In genomic region chr4:3725936-3726895, GRCh38 we compare ENCODE assay signal across 20 cellular contexts. TPM values are rescaled to one million over a fixed set of nuclear protein-coding genes. Genes with fewer than 3 reads are reported as not detected.
"Had no signal": no experiment of that assay in that cellular context is flagged by ENCODE, and none has a peak within 500 bp of the region (broad histone marks: within the 10 kb centered on the region; RNA-seq: fewer than 3 reads in every experiment).

No MANE protein-coding gene starts in this region.

- H3K36me3 Mint-ChIP-seq: natural killer cell; stimulated activated effector memory CD8-positive, alpha-beta T cell treated with anti-CD3 and anti-CD28 coated beads, Interleukin-12 subunit alpha, Interleukin-12 subunit beta, amount 100 ng/mL, for 72 hours had no signal

- H3K9me3 ChIP-seq: body of pancreas, lower lobe of right lung, sigmoid colon, testis, upper lobe of right lung had no signal

- ATAC-seq: body of pancreas; effector memory CD8-positive, alpha-beta T cell; lower lobe of right lung; natural killer cell; stimulated activated effector memory CD8-positive, alpha-beta T cell treated with anti-CD3 and anti-CD28 coated beads, Interleukin-12 subunit alpha, Interleukin-12 subunit beta, amount 100 ng/mL, for 72 hours; upper lobe of right lung had no signal

- H3K4me1 Mint-ChIP-seq: activated B cell treated with CpG ODN at 0.5 μM for 24 hours, natural killer cell had no signal

- H3K4me1 ChIP-seq: lower lobe of right lung, sigmoid colon, upper lobe of right lung had no signal

- H3K36me3 ChIP-seq: esophagus squamous epithelium, lower lobe of right lung, sigmoid colon, upper lobe of right lung had no signal

- H3K9me3 Mint-ChIP-seq: activated B cell treated with CpG ODN at 0.5 μM for 24 hours; activated CD4-positive, alpha-beta memory T cell treated with anti-CD3 and anti-CD28 coated beads, Interleukin-2, amount 10 ng/mL, durations not matched to agents 7 days and 5 days; activated T-cell treated with anti-CD3 and anti-CD28 coated beads, Interleukin-2, amount 50 U/mL, for 24 hours; activated T-helper 2 cell treated with anti-CD3 and anti-CD28 coated beads, Interferon-gamma antibody, Interleukin-2, Interleukin-4, amounts not matched to agents 10 μg/mL and 5 μg/mL and 100 μg/mL, durations not matched to agents 14 hours and 24 hours and 36 hours; effector memory CD8-positive, alpha-beta T cell; natural killer cell; stimulated activated effector memory CD8-positive, alpha-beta T cell treated with anti-CD3 and anti-CD28 coated beads, Interleukin-12 subunit alpha, Interleukin-12 subunit beta, amount 100 ng/mL, for 72 hours had no signal

- H3K4me3 Mint-ChIP-seq: activated B cell treated with CpG ODN at 0.5 μM for 24 hours; activated CD4-positive, alpha-beta memory T cell treated with anti-CD3 and anti-CD28 coated beads, Interleukin-2, amount 10 ng/mL, durations not matched to agents 7 days and 5 days; activated T-cell treated with anti-CD3 and anti-CD28 coated beads, Interleukin-2, amount 50 U/mL, for 24 hours; effector memory CD8-positive, alpha-beta T cell; natural killer cell; stimulated activated effector memory CD8-positive, alpha-beta T cell treated with anti-CD3 and anti-CD28 coated beads, Interleukin-12 subunit alpha, Interleukin-12 subunit beta, amount 100 ng/mL, for 72 hours had no signal

- H3K4me3 ChIP-seq: body of pancreas, esophagus squamous epithelium, hepatocyte, lower lobe of right lung, sigmoid colon, testis, upper lobe of right lung had no signal

- DNase-seq: activated B cell treated with CpG ODN at 0.5 μM for 24 hours; activated CD4-positive, alpha-beta memory T cell treated with anti-CD3 and anti-CD28 coated beads, Interleukin-2, amount 10 ng/mL, durations not matched to agents 7 days and 5 days; activated CD4-positive, alpha-beta T cell treated with anti-CD3 and anti-CD28 coated beads for 48 hours; activated naive CD4-positive, alpha-beta T cell treated with Interleukin-2 at 50 U/mL for 16 hours; activated T-cell treated with anti-CD3 and anti-CD28 coated beads, Interleukin-2, amount 50 U/mL, for 24 hours; body of pancreas; caudate nucleus; effector memory CD8-positive, alpha-beta T cell; esophagus squamous epithelium; foreskin fibroblast; lower lobe of right lung; natural killer cell; nucleus accumbens; sigmoid colon; stimulated activated CD4-positive, alpha-beta T cell treated with anti-CD3 and anti-CD28 coated beads, Interleukin-4, amount 100 ng/mL, for 24 hours; testis; upper lobe of right lung had no signal

- H3K27ac ChIP-seq: body of pancreas, esophagus squamous epithelium, hepatocyte, lower lobe of right lung, sigmoid colon, testis, upper lobe of right lung had no signal

- H3K27me3 ChIP-seq: testis had no signal

- H3K27ac Mint-ChIP-seq: activated B cell treated with CpG ODN at 0.5 μM for 24 hours; activated CD4-positive, alpha-beta memory T cell treated with anti-CD3 and anti-CD28 coated beads, Interleukin-2, amount 10 ng/mL, durations not matched to agents 7 days and 5 days; activated T-cell treated with anti-CD3 and anti-CD28 coated beads, Interleukin-2, amount 50 U/mL, for 24 hours; activated T-helper 2 cell treated with anti-CD3 and anti-CD28 coated beads, Interferon-gamma antibody, Interleukin-2, Interleukin-4, amounts not matched to agents 10 μg/mL and 5 μg/mL and 100 μg/mL, durations not matched to agents 14 hours and 24 hours and 36 hours; effector memory CD8-positive, alpha-beta T cell; natural killer cell; stimulated activated effector memory CD8-positive, alpha-beta T cell treated with anti-CD3 and anti-CD28 coated beads, Interleukin-12 subunit alpha, Interleukin-12 subunit beta, amount 100 ng/mL, for 72 hours had no signal

RNA-seq across cellular contexts. Expression of gene ADRA2C, which starts 40.0 kb away (rescaled TPM):
- total RNA-seq: activated B cell treated with CpG ODN at 0.5 μM for 24 hours; activated CD4-positive, alpha-beta memory T cell treated with anti-CD3 and anti-CD28 coated beads, Interleukin-2, amount 10 ng/mL, durations not matched to agents 7 days and 5 days; activated T-helper 2 cell treated with anti-CD3 and anti-CD28 coated beads, Interferon-gamma antibody, Interleukin-2, Interleukin-4, amounts not matched to agents 10 μg/mL and 5 μg/mL and 100 μg/mL, durations not matched to agents 14 hours and 24 hours and 36 hours; natural killer cell had no signal
